In the genomic region with DNA sequence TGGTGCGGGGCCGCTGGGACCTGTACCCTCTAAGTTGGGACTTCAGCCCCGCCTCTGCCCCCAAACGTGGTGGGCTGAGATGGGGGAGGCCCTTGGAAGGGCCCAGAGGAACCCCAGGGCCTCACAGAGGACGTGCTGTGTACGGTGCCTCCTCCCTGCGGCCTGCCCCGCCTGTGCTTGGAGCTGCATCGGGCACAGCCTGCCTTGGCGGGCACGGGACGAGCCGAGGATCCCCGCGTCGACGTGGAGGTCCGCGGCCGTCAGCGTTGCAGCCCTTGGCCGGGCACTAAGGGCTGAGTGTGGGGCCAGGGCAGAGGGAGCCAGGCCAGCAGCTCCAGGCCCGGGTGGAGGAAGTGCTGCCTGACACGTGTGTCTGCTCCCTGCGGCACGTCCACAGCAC, we compare ENCODE assay signal across 8 cellular contexts. TPM values are rescaled to one million over a fixed set of nuclear protein-coding genes. Genes with fewer than 3 reads are reported as not detected.
"Had no signal": no experiment of that assay in that cellular context is flagged by ENCODE, and none has a peak within 500 bp of the region (broad histone marks: within the 10 kb centered on the region; RNA-seq: fewer than 3 reads in every experiment).

No MANE protein-coding gene starts in this region.

- H3K9ac ChIP-seq: KMS-11 had no signal

- ATAC-seq: GM23338 had no signal

- H3K4me2 ChIP-seq: GM23338, KMS-11 had no signal

- H2AFZ ChIP-seq: GM23338 had no signal

- DNase-seq: H7, HCEC 1CT, KBM-7 had no signal

- H3K4me3 ChIP-seq: GM23338 had no signal

- H3K27ac ChIP-seq: HL-60, KMS-11 had no signal

- FAIRE-seq: HepG2 had no signal

RNA-seq across cellular contexts. Expression of gene PRKCZ, which starts 43.4 kb away (rescaled TPM):
- total RNA-seq: HT1080 had no signal
